1 cellular context compared by ENCODE assay signal in the genomic region with DNA sequence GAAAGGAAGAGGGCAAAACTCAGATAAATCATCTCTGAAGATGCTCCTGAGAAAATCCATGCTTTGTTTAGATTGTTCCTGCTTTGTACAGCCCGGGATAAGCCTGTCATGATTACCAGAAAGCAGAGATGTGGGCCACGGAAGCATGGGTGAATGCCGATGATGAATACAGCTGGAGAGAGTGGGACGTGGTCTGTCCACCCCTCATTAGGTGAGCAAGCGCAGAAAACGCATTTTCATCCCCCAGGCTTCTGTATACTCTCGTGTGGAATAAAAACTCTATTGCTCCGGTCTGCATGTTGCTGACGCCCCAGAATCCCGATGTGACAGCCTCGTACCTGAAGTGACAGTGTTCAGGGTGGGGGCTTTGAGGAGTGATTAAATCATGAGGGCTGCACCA.
TF ChIP-seq lines count a peak whose summit lies in the region.

No MANE protein-coding gene starts in this region.

TF ChIP-seq in SK-N-SH treated with all-trans-retinoic acid at 6 μM for 48 hours, 23 proteins besides CTCF, POLR2A, EP300 and RAD21 (continued from another document):
- TF ChIP-seq, protein P1, sequence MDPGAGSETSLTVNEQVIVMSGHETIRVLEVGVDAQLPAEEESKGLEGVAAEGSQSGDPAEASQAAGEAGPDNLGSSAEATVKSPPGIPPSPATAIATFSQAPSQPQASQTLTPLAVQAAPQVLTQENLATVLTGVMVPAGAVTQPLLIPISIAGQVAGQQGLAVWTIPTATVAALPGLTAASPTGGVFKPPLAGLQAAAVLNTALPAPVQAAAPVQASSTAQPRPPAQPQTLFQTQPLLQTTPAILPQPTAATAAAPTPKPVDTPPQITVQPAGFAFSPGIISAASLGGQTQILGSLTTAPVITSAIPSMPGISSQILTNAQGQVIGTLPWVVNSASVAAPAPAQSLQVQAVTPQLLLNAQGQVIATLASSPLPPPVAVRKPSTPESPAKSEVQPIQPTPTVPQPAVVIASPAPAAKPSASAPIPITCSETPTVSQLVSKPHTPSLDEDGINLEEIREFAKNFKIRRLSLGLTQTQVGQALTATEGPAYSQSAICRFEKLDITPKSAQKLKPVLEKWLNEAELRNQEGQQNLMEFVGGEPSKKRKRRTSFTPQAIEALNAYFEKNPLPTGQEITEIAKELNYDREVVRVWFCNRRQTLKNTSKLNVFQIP (CRISPR knock-in tag; IDR thresholded peaks at IDR 0.05; ENCODE audit: borderline replicate concordance, low read depth): no peak
- TF ChIP-seq BACH2 (CRISPR knock-in tag; IDR thresholded peaks at IDR 0.05; ENCODE audit: borderline replicate concordance): no peak
- no peak for TF ChIP-seq ZNF70 (CRISPR knock-in tag; IDR thresholded peaks at IDR 0.05)
- no peak for TF ChIP-seq SNAI2 (CRISPR knock-in tag; IDR thresholded peaks at IDR 0.05)
- TF ChIP-seq ZC3H10 (CRISPR knock-in tag; IDR thresholded peaks at IDR 0.05): no peak
- TF ChIP-seq, protein P2, sequence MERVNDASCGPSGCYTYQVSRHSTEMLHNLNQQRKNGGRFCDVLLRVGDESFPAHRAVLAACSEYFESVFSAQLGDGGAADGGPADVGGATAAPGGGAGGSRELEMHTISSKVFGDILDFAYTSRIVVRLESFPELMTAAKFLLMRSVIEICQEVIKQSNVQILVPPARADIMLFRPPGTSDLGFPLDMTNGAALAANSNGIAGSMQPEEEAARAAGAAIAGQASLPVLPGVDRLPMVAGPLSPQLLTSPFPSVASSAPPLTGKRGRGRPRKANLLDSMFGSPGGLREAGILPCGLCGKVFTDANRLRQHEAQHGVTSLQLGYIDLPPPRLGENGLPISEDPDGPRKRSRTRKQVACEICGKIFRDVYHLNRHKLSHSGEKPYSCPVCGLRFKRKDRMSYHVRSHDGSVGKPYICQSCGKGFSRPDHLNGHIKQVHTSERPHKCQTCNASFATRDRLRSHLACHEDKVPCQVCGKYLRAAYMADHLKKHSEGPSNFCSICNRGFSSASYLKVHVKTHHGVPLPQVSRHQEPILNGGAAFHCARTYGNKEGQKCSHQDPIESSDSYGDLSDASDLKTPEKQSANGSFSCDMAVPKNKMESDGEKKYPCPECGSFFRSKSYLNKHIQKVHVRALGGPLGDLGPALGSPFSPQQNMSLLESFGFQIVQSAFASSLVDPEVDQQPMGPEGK (CRISPR knock-in tag; IDR thresholded peaks at IDR 0.05; ENCODE audit: borderline replicate concordance): no peak
- TF ChIP-seq ESRRG (CRISPR knock-in tag; IDR thresholded peaks at IDR 0.05): no peak
